Comparison of ENCODE assay signal across 11 cellular contexts in the genomic region with DNA sequence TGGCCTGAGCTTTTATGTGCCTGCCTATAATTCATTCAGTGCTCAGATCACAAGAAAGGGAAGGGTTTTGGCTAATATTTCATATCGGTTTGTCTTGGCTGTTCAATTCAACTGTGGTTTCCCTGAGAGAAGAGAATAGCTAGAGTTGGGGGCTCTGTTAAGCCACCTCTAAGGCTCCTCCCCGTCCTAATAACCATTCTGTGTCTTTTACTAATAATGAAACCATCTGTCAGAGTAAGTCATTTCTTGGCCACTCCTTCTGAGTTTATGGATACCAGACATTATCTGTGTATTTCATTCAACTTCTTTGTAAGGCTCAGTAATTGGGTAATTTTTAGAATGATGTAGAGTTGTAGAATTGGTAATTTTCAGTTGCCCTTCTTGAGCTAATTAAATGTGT. TPM values are rescaled to one million over a fixed set of nuclear protein-coding genes. Genes with fewer than 3 reads are reported as not detected.
DNase-seq lines count a peak whose midpoint lies in the region; ATAC-seq, FAIRE-seq and TF ChIP-seq lines count a peak whose summit lies in the region.
"Had no signal": no experiment of that assay in that cellular context is flagged by ENCODE, and none has a peak within 500 bp of the region (broad histone marks: within the 10 kb centered on the region; RNA-seq: fewer than 3 reads in every experiment).

No MANE protein-coding gene starts in this region.

- intact Hi-C loops in CD4-positive, alpha-beta T cell (cut with DNase I, micrococcal nuclease), result no loop called here

- ATAC-seq in CD4-positive, alpha-beta T cell (ENCODE audit: poor library complexity), result no peak
- peak; percentile 41 for ATAC-seq in GM19035 (IDR thresholded peaks at IDR 0.05; ENCODE audit: unreplicated experiment)
- ATAC-seq in HG02759 (IDR thresholded peaks at IDR 0.05; ENCODE audit: unreplicated experiment), result peak; percentile 61
- ATAC-seq in HG03558 (IDR thresholded peaks at IDR 0.05; ENCODE audit: extremely low read depth, unreplicated experiment), result peak; percentile 55
- ATAC-seq: activated naive CD4-positive, alpha-beta T cell treated with anti-CD3 and anti-CD28 coated beads, Interleukin-2, amount 50 U/mL, for 72 hours had no signal

- H3K27me3 ChIP-seq in CD4-positive, alpha-beta T cell (ENCODE audit: control insufficient read depth, insufficient read depth, low read length), result no peaks in the 10 kb centered on the region

- no peaks in the 10 kb centered on the region for H3K9me3 Mint-ChIP-seq in CD4-positive, alpha-beta T cell
- H3K9me3 Mint-ChIP-seq: activated naive CD4-positive, alpha-beta T cell treated with anti-CD3 and anti-CD28 coated beads, Interleukin-2, amount 50 U/mL, for 72 hours had no signal

- no peak for TF ChIP-seq CTCF in CD4-positive, alpha-beta T cell (IDR thresholded peaks at IDR 0.05)

- H3K4me3 Mint-ChIP-seq in CD4-positive, alpha-beta T cell, result peak overlapping the region; percentile 30

- H3K27ac ChIP-seq in CD4-positive, alpha-beta T cell (ENCODE audit: low read depth, low read length), result no peak overlapping the region

- FAIRE-seq in HTR-8/SVneo (lab: Jason Lieb, UNC), result no peak

- POLR2A ChIA-PET in CD4-positive, alpha-beta T cell (lab: Charles Lee), result no interaction called here

- CTCF ChIA-PET in CD4-positive, alpha-beta T cell (lab: Charles Lee), result interaction anchor here (1.3 kb wide), 1 partner anchor 10 kb away, joined by 3 read pairs; no protein-coding TSS in a partner anchor

- no peaks in the 10 kb centered on the region for H3K27me3 Mint-ChIP-seq in CD4-positive, alpha-beta T cell

- H3K27ac Mint-ChIP-seq in CD4-positive, alpha-beta T cell, result no peak overlapping the region

- DNase-seq in CD4-positive, alpha-beta T cell, result no peak
- DNase-seq in NOMO-1 (lab: John Stamatoyannopoulos, UW; ENCODE audit: unreplicated experiment in 2 of 2) (no peak), NCI-H748 (lab: John Stamatoyannopoulos, UW; ENCODE audit: unreplicated experiment) (no peak), HTR-8/SVneo (ENCODE audit: insufficient read length, low spot score) (no peak)
- no peak for DNase-seq in stimulated activated naive CD4-positive, alpha-beta T cell treated with Interleukin-2 at 50 U/mL for 16 hours (lab: John Stamatoyannopoulos, UW)
- DNase-seq: effector memory CD4-positive, alpha-beta T cell; NCI-H774 had no signal

- H3K4me1 Mint-ChIP-seq in CD4-positive, alpha-beta T cell (ENCODE audit: low read depth), result peaks cover 46% of the 10 kb centered on the region

- H3K9me3 ChIP-seq in CD4-positive, alpha-beta T cell (ENCODE audit: control insufficient read depth, low read length), result no peaks in the 10 kb centered on the region

- peaks cover 6% of the 10 kb centered on the region for H3K36me3 Mint-ChIP-seq in CD4-positive, alpha-beta T cell (ENCODE audit: low read depth)

RNA-seq across cellular contexts. Expression of gene STX11, which starts 5.2 kb away (rescaled TPM):
- 10 to 100 TPM; 16.1 to 16.8 TPM for total RNA-seq in CD4-positive, alpha-beta T cell
